1 cellular context compared by ENCODE assay signal in the genomic region with DNA sequence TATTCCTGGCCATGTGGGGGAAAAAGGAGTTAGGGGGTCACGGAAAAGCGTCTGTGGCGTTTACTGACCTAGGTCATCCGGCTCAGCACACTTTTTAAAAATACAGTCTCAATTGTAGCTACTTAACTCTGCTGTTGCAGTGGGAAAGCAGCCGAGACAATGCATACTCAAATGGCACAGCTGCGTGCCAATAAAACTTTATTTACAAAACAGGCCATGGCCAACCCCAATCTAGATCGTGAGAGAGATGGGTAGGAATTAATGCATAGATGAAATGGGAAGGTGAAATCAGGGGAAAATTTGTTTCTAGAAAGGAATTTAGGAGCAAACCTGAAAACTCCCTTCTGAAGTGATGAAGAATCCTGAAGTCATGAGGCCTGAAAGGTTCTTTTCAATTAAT.
TF ChIP-seq lines count a peak whose summit lies in the region.

No MANE protein-coding gene starts in this region.

TF ChIP-seq in K562, 482 proteins besides CTCF, POLR2A, EP300 and RAD21:
- TF ChIP-seq, protein P1, sequence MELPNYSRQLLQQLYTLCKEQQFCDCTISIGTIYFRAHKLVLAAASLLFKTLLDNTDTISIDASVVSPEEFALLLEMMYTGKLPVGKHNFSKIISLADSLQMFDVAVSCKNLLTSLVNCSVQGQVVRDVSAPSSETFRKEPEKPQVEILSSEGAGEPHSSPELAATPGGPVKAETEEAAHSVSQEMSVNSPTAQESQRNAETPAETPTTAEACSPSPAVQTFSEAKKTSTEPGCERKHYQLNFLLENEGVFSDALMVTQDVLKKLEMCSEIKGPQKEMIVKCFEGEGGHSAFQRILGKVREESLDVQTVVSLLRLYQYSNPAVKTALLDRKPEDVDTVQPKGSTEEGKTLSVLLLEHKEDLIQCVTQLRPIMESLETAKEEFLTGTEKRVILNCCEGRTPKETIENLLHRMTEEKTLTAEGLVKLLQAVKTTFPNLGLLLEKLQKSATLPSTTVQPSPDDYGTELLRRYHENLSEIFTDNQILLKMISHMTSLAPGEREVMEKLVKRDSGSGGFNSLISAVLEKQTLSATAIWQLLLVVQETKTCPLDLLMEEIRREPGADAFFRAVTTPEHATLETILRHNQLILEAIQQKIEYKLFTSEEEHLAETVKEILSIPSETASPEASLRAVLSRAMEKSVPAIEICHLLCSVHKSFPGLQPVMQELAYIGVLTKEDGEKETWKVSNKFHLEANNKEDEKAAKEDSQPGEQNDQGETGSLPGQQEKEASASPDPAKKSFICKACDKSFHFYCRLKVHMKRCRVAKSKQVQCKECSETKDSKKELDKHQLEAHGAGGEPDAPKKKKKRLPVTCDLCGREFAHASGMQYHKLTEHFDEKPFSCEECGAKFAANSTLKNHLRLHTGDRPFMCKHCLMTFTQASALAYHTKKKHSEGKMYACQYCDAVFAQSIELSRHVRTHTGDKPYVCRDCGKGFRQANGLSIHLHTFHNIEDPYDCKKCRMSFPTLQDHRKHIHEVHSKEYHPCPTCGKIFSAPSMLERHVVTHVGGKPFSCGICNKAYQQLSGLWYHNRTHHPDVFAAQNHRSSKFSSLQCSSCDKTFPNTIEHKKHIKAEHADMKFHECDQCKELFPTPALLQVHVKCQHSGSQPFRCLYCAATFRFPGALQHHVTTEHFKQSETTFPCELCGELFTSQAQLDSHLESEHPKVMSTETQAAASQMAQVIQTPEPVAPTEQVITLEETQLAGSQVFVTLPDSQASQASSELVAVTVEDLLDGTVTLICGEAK (IDR thresholded peaks at IDR 0.05), result peak; percentile 87
- TF ChIP-seq, protein P1 (CRISPR knock-in tag; IDR thresholded peaks at IDR 0.05), result no peak
- no peak for TF ChIP-seq CHD1 (IDR thresholded peaks at IDR 0.05; ENCODE audit: low read length)
